In the genomic region with DNA sequence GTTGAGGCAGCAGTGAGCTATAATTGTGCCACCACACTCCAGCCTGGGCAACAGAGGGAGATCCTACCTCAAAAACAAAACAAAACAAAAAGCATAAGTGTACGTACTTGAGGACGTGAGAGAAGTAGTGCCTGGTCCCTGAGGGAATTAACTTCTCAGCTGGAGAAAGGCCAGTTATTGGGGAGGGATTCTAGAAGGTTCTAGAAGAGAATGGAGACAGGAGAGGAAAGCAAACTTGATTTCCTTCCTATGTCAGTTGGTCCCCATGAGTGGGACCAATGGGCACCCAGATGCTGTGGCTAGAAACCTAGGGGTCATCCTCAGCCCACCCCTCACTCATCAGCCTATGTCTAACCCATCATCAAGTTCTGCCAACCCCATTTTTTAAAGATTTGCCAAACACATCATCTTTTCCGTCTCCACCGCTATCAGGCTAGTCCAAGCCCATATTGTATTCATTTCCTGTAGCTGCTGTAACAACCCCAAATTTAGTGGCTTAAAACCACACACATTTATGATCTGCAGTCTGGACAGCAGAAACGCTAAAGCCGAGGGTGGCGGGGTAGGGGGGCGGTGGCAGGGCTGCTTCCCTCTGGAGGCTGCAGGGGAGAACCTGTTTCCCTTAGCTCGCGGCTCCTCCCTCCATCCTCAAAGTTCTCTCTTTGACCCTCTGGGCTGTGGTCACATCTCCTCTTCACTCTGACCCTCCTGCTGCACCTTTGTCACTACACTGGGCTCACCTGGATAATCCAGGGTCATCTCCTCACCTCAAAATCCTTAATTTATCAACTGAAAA, we compare ENCODE assay signal across 1 cellular context.
A peak's percentile ranks its signal among the peaks of the same experiment; 100 is the strongest.
TF ChIP-seq lines count a peak whose summit lies in the region.

No MANE protein-coding gene starts in this region.

TF ChIP-seq in K562, 482 proteins besides CTCF, POLR2A, EP300 and RAD21:
- TF ChIP-seq, protein P1, sequence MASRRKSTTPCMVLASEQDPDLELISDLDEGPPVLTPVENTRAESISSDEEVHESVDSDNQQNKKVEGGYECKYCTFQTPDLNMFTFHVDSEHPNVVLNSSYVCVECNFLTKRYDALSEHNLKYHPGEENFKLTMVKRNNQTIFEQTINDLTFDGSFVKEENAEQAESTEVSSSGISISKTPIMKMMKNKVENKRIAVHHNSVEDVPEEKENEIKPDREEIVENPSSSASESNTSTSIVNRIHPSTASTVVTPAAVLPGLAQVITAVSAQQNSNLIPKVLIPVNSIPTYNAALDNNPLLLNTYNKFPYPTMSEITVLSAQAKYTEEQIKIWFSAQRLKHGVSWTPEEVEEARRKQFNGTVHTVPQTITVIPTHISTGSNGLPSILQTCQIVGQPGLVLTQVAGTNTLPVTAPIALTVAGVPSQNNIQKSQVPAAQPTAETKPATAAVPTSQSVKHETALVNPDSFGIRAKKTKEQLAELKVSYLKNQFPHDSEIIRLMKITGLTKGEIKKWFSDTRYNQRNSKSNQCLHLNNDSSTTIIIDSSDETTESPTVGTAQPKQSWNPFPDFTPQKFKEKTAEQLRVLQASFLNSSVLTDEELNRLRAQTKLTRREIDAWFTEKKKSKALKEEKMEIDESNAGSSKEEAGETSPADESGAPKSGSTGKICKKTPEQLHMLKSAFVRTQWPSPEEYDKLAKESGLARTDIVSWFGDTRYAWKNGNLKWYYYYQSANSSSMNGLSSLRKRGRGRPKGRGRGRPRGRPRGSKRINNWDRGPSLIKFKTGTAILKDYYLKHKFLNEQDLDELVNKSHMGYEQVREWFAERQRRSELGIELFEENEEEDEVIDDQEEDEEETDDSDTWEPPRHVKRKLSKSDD (conservative IDR thresholded peaks at IDR 0.05; ENCODE audit: low read length): no peak
- peak; percentile 2; the same call in 1 of the 2 replicates for TF ChIP-seq ZNF121 (CRISPR knock-in tag; conservative IDR thresholded peaks at IDR 0.05)
